Comparison of ENCODE assay signal across 1 cellular context in the genomic region with DNA sequence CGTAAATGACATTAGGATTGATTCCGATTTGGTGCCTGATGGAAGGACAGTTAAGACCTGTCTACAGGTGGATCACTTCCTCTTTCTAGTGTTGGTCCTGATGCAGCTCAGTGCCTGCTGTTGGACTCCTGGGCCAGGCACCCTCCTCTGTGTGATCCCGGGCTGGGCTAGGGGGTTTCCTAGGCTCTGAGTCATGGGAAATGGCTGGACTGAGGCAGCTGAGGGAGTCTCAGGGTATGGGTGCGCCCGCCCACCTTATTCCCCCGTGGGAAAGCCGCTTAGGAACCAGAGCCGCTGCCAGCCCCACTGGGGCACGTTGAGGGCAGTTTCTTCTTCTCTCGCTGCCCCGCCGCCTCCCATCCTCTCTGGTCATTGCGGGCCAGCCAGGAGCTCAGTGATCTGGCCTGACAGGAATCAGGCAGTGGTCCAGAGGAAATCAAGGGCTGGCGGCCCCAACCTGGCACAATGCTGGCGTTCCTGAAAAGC.
TF ChIP-seq lines count a peak whose summit lies in the region.

No MANE protein-coding gene starts in this region.

TF ChIP-seq in GM23338, 12 proteins besides CTCF, POLR2A, EP300 and RAD21 (continued from another document):
- TF ChIP-seq, protein P1, sequence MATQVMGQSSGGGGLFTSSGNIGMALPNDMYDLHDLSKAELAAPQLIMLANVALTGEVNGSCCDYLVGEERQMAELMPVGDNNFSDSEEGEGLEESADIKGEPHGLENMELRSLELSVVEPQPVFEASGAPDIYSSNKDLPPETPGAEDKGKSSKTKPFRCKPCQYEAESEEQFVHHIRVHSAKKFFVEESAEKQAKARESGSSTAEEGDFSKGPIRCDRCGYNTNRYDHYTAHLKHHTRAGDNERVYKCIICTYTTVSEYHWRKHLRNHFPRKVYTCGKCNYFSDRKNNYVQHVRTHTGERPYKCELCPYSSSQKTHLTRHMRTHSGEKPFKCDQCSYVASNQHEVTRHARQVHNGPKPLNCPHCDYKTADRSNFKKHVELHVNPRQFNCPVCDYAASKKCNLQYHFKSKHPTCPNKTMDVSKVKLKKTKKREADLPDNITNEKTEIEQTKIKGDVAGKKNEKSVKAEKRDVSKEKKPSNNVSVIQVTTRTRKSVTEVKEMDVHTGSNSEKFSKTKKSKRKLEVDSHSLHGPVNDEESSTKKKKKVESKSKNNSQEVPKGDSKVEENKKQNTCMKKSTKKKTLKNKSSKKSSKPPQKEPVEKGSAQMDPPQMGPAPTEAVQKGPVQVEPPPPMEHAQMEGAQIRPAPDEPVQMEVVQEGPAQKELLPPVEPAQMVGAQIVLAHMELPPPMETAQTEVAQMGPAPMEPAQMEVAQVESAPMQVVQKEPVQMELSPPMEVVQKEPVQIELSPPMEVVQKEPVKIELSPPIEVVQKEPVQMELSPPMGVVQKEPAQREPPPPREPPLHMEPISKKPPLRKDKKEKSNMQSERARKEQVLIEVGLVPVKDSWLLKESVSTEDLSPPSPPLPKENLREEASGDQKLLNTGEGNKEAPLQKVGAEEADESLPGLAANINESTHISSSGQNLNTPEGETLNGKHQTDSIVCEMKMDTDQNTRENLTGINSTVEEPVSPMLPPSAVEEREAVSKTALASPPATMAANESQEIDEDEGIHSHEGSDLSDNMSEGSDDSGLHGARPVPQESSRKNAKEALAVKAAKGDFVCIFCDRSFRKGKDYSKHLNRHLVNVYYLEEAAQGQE (IDR thresholded peaks at IDR 0.05; ENCODE audit: unreplicated experiment), result no peak
- no peak for TF ChIP-seq ZNF114 (CRISPR knock-in tag; IDR thresholded peaks at IDR 0.05)
